In the genomic region with DNA sequence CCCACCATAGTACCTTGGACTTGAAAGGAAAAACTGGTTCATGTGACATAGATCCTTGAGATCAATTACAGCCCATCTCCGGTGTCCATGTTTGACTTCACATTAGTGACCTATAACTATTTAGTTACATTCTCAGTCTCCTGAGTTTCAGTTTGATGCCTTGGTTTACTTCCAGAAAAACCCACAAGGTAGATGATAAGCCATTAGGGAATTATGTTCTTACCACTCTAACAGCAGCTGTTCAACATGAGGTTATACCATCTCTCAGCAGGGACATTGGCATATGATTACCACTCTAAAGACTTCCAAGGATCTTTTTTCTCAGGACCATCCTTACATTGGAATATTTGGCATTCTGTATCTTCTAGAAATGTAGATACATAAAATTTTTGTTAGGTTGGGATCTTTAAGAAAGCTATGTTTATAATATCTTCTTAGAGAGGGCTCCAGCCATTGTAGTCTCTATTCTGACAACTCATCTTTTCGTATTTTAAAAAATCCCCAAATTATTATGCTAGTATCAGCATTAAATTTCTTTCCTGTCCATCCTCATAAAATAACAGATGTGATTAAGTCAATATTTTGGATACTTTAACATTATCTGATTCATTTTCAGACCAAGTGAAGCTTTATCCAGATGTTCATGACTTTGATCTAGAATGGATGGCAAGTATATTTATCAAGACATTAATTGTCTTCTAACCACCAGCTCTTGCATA, we compare ENCODE assay signal across 18 cellular contexts.
DNase-seq lines count a peak whose midpoint lies in the region; ATAC-seq and TF ChIP-seq lines count a peak whose summit lies in the region.
"Had no signal": no experiment of that assay in that cellular context is flagged by ENCODE, and none has a peak within 500 bp of the region (broad histone marks: within the 10 kb centered on the region; RNA-seq: fewer than 3 reads in every experiment).

No MANE protein-coding gene starts in this region.

- no peak for ATAC-seq in HG03565 (IDR thresholded peaks at IDR 0.05; ENCODE audit: unreplicated experiment)
- ATAC-seq: CD8-positive, alpha-beta T cell; Right ventricle myocardium inferior had no signal

- H3K36me3 ChIP-seq in brain microvascular endothelial cell (replicated peaks), result no peaks in the 10 kb centered on the region
- H3K36me3 ChIP-seq: HAP-1 had no signal

- H3K27me3 ChIP-seq in brain microvascular endothelial cell (replicated peaks), result no peaks in the 10 kb centered on the region

- TF ChIP-seq CTCF in brain microvascular endothelial cell (IDR thresholded peaks at IDR 0.05; ENCODE audit: low read depth, low read length, missing control alignments), result no peak

- DNase-seq in DMS 273 (lab: John Stamatoyannopoulos, UW; ENCODE audit: unreplicated experiment) (peak; percentile 40), NCI-H226 (peak; percentile 14), brain microvascular endothelial cell (no peak), myocyte (ENCODE audit: low read depth) (peak; percentile 80)
- DNase-seq in stimulated activated CD4-positive, alpha-beta T cell treated with anti-CD3 and anti-CD28 coated beads, Interleukin-15, amount 100 ng/mL, for 24 hours, result no peak
- DNase-seq in activated CD4-positive, alpha-beta T cell treated with anti-CD3 and anti-CD28 coated beads for 48 hours, result no peak
- DNase-seq in activated CD8-positive, alpha-beta memory T cell treated with anti-CD3 and anti-CD28 coated beads for 24 hours, result no peak
- DNase-seq: CD8-positive, alpha-beta T cell; Kasumi-1; NCI-H1417 treated with DMSO at 0.1 percent for 48 hours; NCI-H2029; NCI-H345; NCI-H69; NK-92 treated with Interleukin-12 subunit alpha and Interleukin-12 subunit beta, amount 100 ng/mL, for 24 hours; SK-N-SH had no signal

- in situ Hi-C loops in brain microvascular endothelial cell (cut with HindIII; ENCODE audit: low pct_ligation_motif_present, low sequenced_read_pairs), result no loop called here

- no peak overlapping the region for H3K4me3 ChIP-seq in brain microvascular endothelial cell (ENCODE audit: low read depth, low read length)

- peak overlapping the region; percentile 14 for H3K27ac ChIP-seq in brain microvascular endothelial cell

Comparison
In these comparisons a context has a peak if more than half of its experiments do, and no peak if none do; other contexts are left out.
1. DNase-seq: peak in DMS 273 (single experiment), NCI-H226 (single experiment) and myocyte (single experiment); none in brain microvascular endothelial cell (single experiment), stimulated activated CD4-positive, alpha-beta T cell treated with anti-CD3 and anti-CD28 coated beads, Interleukin-15, amount 100 ng/mL, for 24 hours (single experiment), activated CD4-positive, alpha-beta T cell treated with anti-CD3 and anti-CD28 coated beads for 48 hours (single experiment) and activated CD8-positive, alpha-beta memory T cell treated with anti-CD3 and anti-CD28 coated beads for 24 hours (single experiment).